8 cellular contexts compared by ENCODE assay signal in genomic region chr14:77032854-77033621, GRCh38. TPM values are rescaled to one million over a fixed set of nuclear protein-coding genes. Genes with fewer than 3 reads are reported as not detected.
DNase-seq lines count a peak whose midpoint lies in the region; ATAC-seq and TF ChIP-seq lines count a peak whose summit lies in the region.

No MANE protein-coding gene starts in this region.

- no peaks in the 10 kb centered on the region for H3K9me3 ChIP-seq in CD8-positive, alpha-beta T cell (ENCODE audit: low read length)
- H3K9me3 ChIP-seq in HCT116 (ENCODE audit: control insufficient read depth in 1 of 2, insufficient read depth in 1 of 2, low read depth in 1 of 2, low read length in 2 of 2) (no peaks in the 10 kb centered on the region), hepatocyte (ENCODE audit: low read depth) (no peaks in the 10 kb centered on the region)

- H3K4me1 ChIP-seq in CD8-positive, alpha-beta T cell (ENCODE audit: insufficient read depth, low read length) = peaks cover 62% of the 10 kb centered on the region
- H3K4me1 ChIP-seq in HCT116 (ENCODE audit: control insufficient read depth in 1 of 2, insufficient read depth in 2 of 2, low read length in 2 of 2) = peaks cover 52 to 63% of the 10 kb centered on the region in 2 experiments
- H3K4me1 ChIP-seq in hepatocyte (ENCODE audit: insufficient read depth) = peaks cover 56% of the 10 kb centered on the region

- H2AFZ ChIP-seq in HCT116 (ENCODE audit: low read depth, low read length, poor library complexity, severe bottlenecking) = no peak overlapping the region
- H2AFZ ChIP-seq in hepatocyte = peak overlapping the region; percentile 9

- peaks cover 7% of the 10 kb centered on the region for H3K36me3 Mint-ChIP-seq in CD8-positive, alpha-beta T cell

- H3K9me3 Mint-ChIP-seq in CD8-positive, alpha-beta T cell = no peaks in the 10 kb centered on the region

- H3K36me3 ChIP-seq in CD8-positive, alpha-beta T cell (ENCODE audit: insufficient read depth, low read length) = no peaks in the 10 kb centered on the region
- no peaks in the 10 kb centered on the region for H3K36me3 ChIP-seq in HCT116 (ENCODE audit: control insufficient read depth in 1 of 2, insufficient read depth in 2 of 2, low read length in 2 of 2)
- no peaks in the 10 kb centered on the region for H3K36me3 ChIP-seq in hepatocyte (replicated peaks; ENCODE audit: insufficient read depth, low read depth)

- WGBS in hepatocyte (ENCODE audit: low lambda C conversion rate, missing lambda C conversion rate) = 5% methylated on average over 47 of the region's 50 CpGs

- peak overlapping the region; percentile 95 for H3K27ac Mint-ChIP-seq in CD8-positive, alpha-beta T cell

- POLR2A ChIA-PET in CD8-positive, alpha-beta T cell (lab: Charles Lee) = interaction anchor here (0.7 to 1.9 kb wide), 6 partner anchors 13 to 123 kb away, joined by 3 to 6 read pairs (median 4); no protein-coding TSS in a partner anchor
- POLR2A ChIA-PET in HCT116 (lab: Charles Lee) = no interaction called here

- no peak for TF ChIP-seq CTCF in CD8-positive, alpha-beta T cell (IDR thresholded peaks at IDR 0.05)
- TF ChIP-seq CTCF in HCT116 (IDR thresholded peaks at IDR 0.05 in 2 of 3, conservative IDR thresholded peaks at IDR 0.05 in 1 of 3; ENCODE audit: borderline replicate concordance in 1 of 3, insufficient read depth in 1 of 3, low read depth in 2 of 3, low read length in 2 of 3) (no peak), hepatocyte (IDR thresholded peaks at IDR 0.05; ENCODE audit: poor library complexity) (peak; percentile 33)

- RAD21 ChIA-PET in HCT116 (lab: Charles Lee; ENCODE audit: low non-redundant PET in 1 of 2, low total read pairs in 2 of 2, uncharacterized antibody in 2 of 2, unreplicated experiment in 2 of 2) = no interaction called here

- H3K27me3 ChIP-seq in CD8-positive, alpha-beta T cell (ENCODE audit: insufficient read depth, low read length) = no peaks in the 10 kb centered on the region
- no peaks in the 10 kb centered on the region for H3K27me3 ChIP-seq in HCT116 (ENCODE audit: insufficient read depth, low read length)
- no peaks in the 10 kb centered on the region for H3K27me3 ChIP-seq in hepatocyte

- TF ChIP-seq RAD21 in HCT116 (IDR thresholded peaks at IDR 0.05; ENCODE audit: low read depth) = no peak

- intact Hi-C loops in CD8-positive, alpha-beta T cell (cut with DNase I, micrococcal nuclease) = loop anchor here (1.0 to 10.0 kb wide), 3 partner anchors 7 to 582 kb away; partner anchors contain the start of gene SPTLC2 (in 1 of the 2)
- intact Hi-C loops in HCT116 (cut with micrococcal nuclease) = no loop called here

- no peaks in the 10 kb centered on the region for H3K27me3 Mint-ChIP-seq in CD8-positive, alpha-beta T cell (ENCODE audit: low read depth)

- peak; percentile 45 for ATAC-seq in CD8-positive, alpha-beta T cell
- peak; percentile 46 for ATAC-seq in HCT116
- ATAC-seq in GM18861 (IDR thresholded peaks at IDR 0.05; ENCODE audit: unreplicated experiment) = no peak

- no peaks in the 10 kb centered on the region for H3K9me2 ChIP-seq in HCT116 (ENCODE audit: insufficient read depth)
- H3K9me2 ChIP-seq in hepatocyte (replicated peaks; ENCODE audit: insufficient read depth) = no peaks in the 10 kb centered on the region

- peak overlapping the region; percentile 72 for H3K9ac ChIP-seq in HCT116 (ENCODE audit: low read length)

- peak overlapping the region; percentile 86 for H3K4me3 Mint-ChIP-seq in CD8-positive, alpha-beta T cell

- peaks cover 71% of the 10 kb centered on the region for H3K4me1 Mint-ChIP-seq in CD8-positive, alpha-beta T cell (ENCODE audit: low read depth)

- peak; percentile 58 to 87 (median 79) for DNase-seq in CD8-positive, alpha-beta T cell
- DNase-seq in HCT116 (ENCODE audit: low read depth, low spot score) = no peak
- DNase-seq in NCI-H187 treated with DMSO at 0.1 percent for 48 hours (lab: John Stamatoyannopoulos, UW) = peak; percentile 90
- peak; percentile 71 for DNase-seq in T-helper 22 cell (ENCODE audit: low read depth)
- DNase-seq in astrocyte of the hippocampus (ENCODE audit: low read depth, low spot score) = peak; percentile 98
- DNase-seq in hepatocyte (ENCODE audit: low spot score) = peak; percentile 95
- DNase-seq in renal cortical epithelial cell (ENCODE audit: low read depth) = peak; percentile 98

- no peak for TF ChIP-seq POLR2A in HCT116 (IDR thresholded peaks at IDR 0.05; ENCODE audit: borderline replicate concordance, extremely low read depth, insufficient read depth, insufficient read length)

- H3K4me2 ChIP-seq in HCT116 (ENCODE audit: low read length) (peak overlapping the region; percentile 84), hepatocyte (peak overlapping the region; percentile 82)

- H4K20me1 ChIP-seq in HCT116 (ENCODE audit: insufficient read depth) (no peaks in the 10 kb centered on the region), hepatocyte (ENCODE audit: insufficient read depth, poor library complexity, severe bottlenecking) (no peaks in the 10 kb centered on the region)

- H3K27ac ChIP-seq in CD8-positive, alpha-beta T cell (ENCODE audit: low read depth, low read length) = peak overlapping the region; percentile 67
- H3K27ac ChIP-seq in HCT116 (ENCODE audit: low read depth, low read length) (peak overlapping the region; percentile 95), hepatocyte (peak overlapping the region; percentile 96)

- peak overlapping the region; percentile 40 for H3K4me3 ChIP-seq in CD8-positive, alpha-beta T cell (ENCODE audit: low read depth, low read length)
- H3K4me3 ChIP-seq in HCT116 (replicated peaks in 1 of 2; ENCODE audit: low read depth in 1 of 2, low read length in 2 of 2) (peak overlapping the region; percentile 56 to 66), hepatocyte (peak overlapping the region; percentile 11)

- no TSS peak for BruUV-seq in HCT116 (replicated peaks; lab: Mats Ljungman, UMichigan)

- CTCF ChIA-PET in CD8-positive, alpha-beta T cell (lab: Charles Lee) = interaction anchor here (0.7 to 5.5 kb wide), 10 partner anchors 8 to 120 kb away, joined by 3 to 24 read pairs (median 4); no protein-coding TSS in a partner anchor
- CTCF ChIA-PET in HCT116 (lab: Charles Lee) = interaction anchor here (1.2 kb wide), 1 partner anchor 114 kb away, joined by 4 read pairs; no protein-coding TSS in a partner anchor

- H3K79me2 ChIP-seq in HCT116 (ENCODE audit: insufficient read depth, low read length) (no peaks in the 10 kb centered on the region; the same call in 1 of the 2 replicates), hepatocyte (peaks cover 8% of the 10 kb centered on the region)

TF ChIP-seq in HCT116, 20 proteins besides CTCF, POLR2A, EP300 and RAD21:
- TF ChIP-seq ZFX (IDR thresholded peaks at IDR 0.05) (peak; percentile 53; the same call in 1 of the 2 replicates), TCF7L2 (IDR thresholded peaks at IDR 0.05; ENCODE audit: borderline replicate concordance, extremely low read depth, insufficient read depth, insufficient read length) (no peak), POLR2AphosphoS5 (IDR thresholded peaks at IDR 0.05; ENCODE audit: low read depth, low read length) (peak; percentile 66), ZBTB33 (IDR thresholded peaks at IDR 0.05; ENCODE audit: extremely low read depth, insufficient replicate concordance, low read length) (peak; percentile 61)

RNA-seq across cellular contexts. Expression of gene IRF2BPL, which starts 4.5 kb away (rescaled TPM):
- 10 to 100 TPM; 53.7 to 53.9 TPM for total RNA-seq in CD8-positive, alpha-beta T cell
- total RNA-seq in HCT116 (2021; ENCODE audit: unreplicated experiment) (74.6 TPM), hepatocyte (26.8 and 34.5 TPM in 2 replicates), renal cortical epithelial cell (53.5 and 63.9 TPM in 2 replicates)
- 47.4 and 49.8 TPM in 2 replicates for polyA plus RNA-seq in HCT116 (2012)
- 38.9 and 52.1 TPM in 2 replicates for polyA plus RNA-seq in hepatocyte

Comparison
In these comparisons a context has a peak if more than half of its experiments do, and no peak if none do; other contexts are left out.
1. H3K4me3 ChIP-seq: peak in every context shown above with its lines; median percentile 61 in HCT116; 40 in CD8-positive, alpha-beta T cell; 11 in hepatocyte.